ENCODE assay signal across 29 cellular contexts in genomic region chr12:2137707-2138106, GRCh38.
DNase-seq lines count a peak whose midpoint lies in the region; ATAC-seq and TF ChIP-seq lines count a peak whose summit lies in the region.
"Had no signal": no experiment of that assay in that cellular context is flagged by ENCODE, and none has a peak within 500 bp of the region (broad histone marks: within the 10 kb centered on the region; RNA-seq: fewer than 3 reads in every experiment).

No MANE protein-coding gene starts in this region.

- no peak for TF ChIP-seq CTCF in cardiac muscle cell (IDR thresholded peaks at IDR 0.05; ENCODE audit: low read depth, low read length)
- TF ChIP-seq CTCF in thoracic aorta (IDR thresholded peaks at IDR 0.05), result peak; percentile 7
- TF ChIP-seq CTCF in CD14-positive monocyte (IDR thresholded peaks at IDR 0.05), result no peak

- H3K36me3 Mint-ChIP-seq in CD14-positive monocyte, result no peaks in the 10 kb centered on the region
- no peaks in the 10 kb centered on the region for H3K36me3 Mint-ChIP-seq in activated CD4-positive, alpha-beta memory T cell treated with anti-CD3 and anti-CD28 coated beads for 36 hours
- H3K36me3 Mint-ChIP-seq: CD8-positive, alpha-beta memory T cell; immature natural killer cell; naive thymus-derived CD4-positive, alpha-beta T cell had no signal

- no peak overlapping the region for H3K23ac ChIP-seq in mesenchymal stem cell (ENCODE audit: low read length in 2 of 2)

- peak overlapping the region; percentile 5 for H3K9ac ChIP-seq in adipocyte (ENCODE audit: low read length)
- H3K9ac ChIP-seq in mesenchymal stem cell (ENCODE audit: low read length), result peak overlapping the region; percentile 1

- 95% methylated on average over 10 of the region's 10 CpGs for WGBS in mesenchymal stem cell

- no peak for ATAC-seq in thoracic aorta (ENCODE audit: insufficient number of reproducible peaks, low FRiP score, low read depth)
- no peak for ATAC-seq in HG02798 (IDR thresholded peaks at IDR 0.05; ENCODE audit: poor library complexity, unreplicated experiment)
- ATAC-seq: activated CD4-positive, CD25-positive, alpha-beta regulatory T cell treated with anti-CD3 and anti-CD28 coated beads, Interleukin-2, amount 50 U/mL, for 24 hours; activated naive CD8-positive, alpha-beta T cell treated with anti-CD3 and anti-CD28 coated beads, Interleukin-2, amount 50 U/mL, for 24 hours; body of pancreas; naive thymus-derived CD4-positive, alpha-beta T cell; SK-N-SH treated with all-trans-retinoic acid at 6 μM for 48 hours; T-helper 17 cell had no signal

- H3K14ac ChIP-seq in mesenchymal stem cell (ENCODE audit: low read length in 2 of 2), result no peak overlapping the region

- H2BK12ac ChIP-seq in mesenchymal stem cell (ENCODE audit: low read length in 2 of 2), result no peak overlapping the region

- H3K9me3 Mint-ChIP-seq in CD14-positive monocyte, result peaks cover 0 to 3% (median 2%) of the 10 kb centered on the region in 7 donors
- H3K9me3 Mint-ChIP-seq in activated CD4-positive, alpha-beta memory T cell treated with anti-CD3 and anti-CD28 coated beads for 36 hours, result no peaks in the 10 kb centered on the region
- H3K9me3 Mint-ChIP-seq: activated naive CD8-positive, alpha-beta T cell treated with anti-CD3 and anti-CD28 coated beads, Interleukin-2, amount 50 U/mL, for 24 hours; CD8-positive, alpha-beta memory T cell had no signal

- no peak overlapping the region for H3K27ac Mint-ChIP-seq in CD14-positive monocyte
- H3K27ac Mint-ChIP-seq in activated CD4-positive, alpha-beta memory T cell treated with anti-CD3 and anti-CD28 coated beads for 36 hours, result no peak overlapping the region
- H3K27ac Mint-ChIP-seq: activated naive CD8-positive, alpha-beta T cell treated with anti-CD3 and anti-CD28 coated beads, Interleukin-2, amount 50 U/mL, for 24 hours; B cell; CD8-positive, alpha-beta memory T cell; immature natural killer cell; naive thymus-derived CD4-positive, alpha-beta T cell; T-helper 17 cell had no signal

- no peak for DNase-seq in adipocyte (ENCODE audit: low read depth)
- no peak for DNase-seq in cardiac muscle cell (ENCODE audit: low read depth in 1 of 2, low spot score in 1 of 2)
- DNase-seq in mesenchymal stem cell, result no peak
- no peak for DNase-seq in thoracic aorta (ENCODE audit: low spot score)
- no peak for DNase-seq in stimulated activated CD4-positive, alpha-beta T cell treated with anti-CD3 and anti-CD28 coated beads, Interleukin-4, amount 100 ng/mL, for 4 hours
- no peak for DNase-seq in CD14-positive monocyte (ENCODE audit: low spot score)
- no peak for DNase-seq in activated CD4-positive, alpha-beta memory T cell treated with anti-CD3 and anti-CD28 coated beads for 36 hours
- DNase-seq: activated CD4-positive, alpha-beta T cell treated with anti-CD3 and anti-CD28 coated beads, Interleukin-2, amount 50 U/mL, for 4 hours; activated naive CD4-positive, alpha-beta T cell; activated naive CD8-positive, alpha-beta T cell treated with anti-CD3 and anti-CD28 coated beads, Interleukin-2, amount 50 U/mL, for 24 hours; activated T-cell treated with anti-CD3 and anti-CD28 coated beads, Interleukin-2, amount 50 U/mL, for 48 hours; body of pancreas; CD8-positive, alpha-beta memory T cell; cerebellar nuclear complex; immature natural killer cell; Kasumi-1; naive thymus-derived CD4-positive, alpha-beta T cell; NCI-H1417; NCI-H2029 treated with DMSO at 0.1 percent for 48 hours; NCI-H524 treated with DMSO at 0.1 percent for 48 hours; OCI-M1; stimulated activated naive CD4-positive, alpha-beta T cell; T-helper 17 cell had no signal

- H4K8ac ChIP-seq in mesenchymal stem cell (ENCODE audit: low read length), result no peak overlapping the region

- H3K36me3 ChIP-seq in adipocyte (ENCODE audit: control insufficient read depth, insufficient read depth, low read length, severe bottlenecking), result no peaks in the 10 kb centered on the region
- no peaks in the 10 kb centered on the region for H3K36me3 ChIP-seq in cardiac muscle cell
- peaks cover 0 to 18% of the 10 kb centered on the region in 2 experiments for H3K36me3 ChIP-seq in mesenchymal stem cell (ENCODE audit: control insufficient read depth in 1 of 2, insufficient read depth in 2 of 2, low read depth in 1 of 2, low read length in 2 of 2)
- no peaks in the 10 kb centered on the region for H3K36me3 ChIP-seq in thoracic aorta
- H3K36me3 ChIP-seq: prostate gland, vagina had no signal

- intact Hi-C loops in CD14-positive monocyte (cut with micrococcal nuclease), result no loop called here
- intact Hi-C loops in activated CD4-positive, alpha-beta memory T cell treated with anti-CD3 and anti-CD28 coated beads for 36 hours (cut with micrococcal nuclease), result no loop called here

- no peak overlapping the region for H3K18ac ChIP-seq in mesenchymal stem cell (ENCODE audit: low read depth in 1 of 2, low read length in 2 of 2)

- no peak overlapping the region for H3K4me3 Mint-ChIP-seq in CD14-positive monocyte
- no peak overlapping the region for H3K4me3 Mint-ChIP-seq in activated CD4-positive, alpha-beta memory T cell treated with anti-CD3 and anti-CD28 coated beads for 36 hours
- H3K4me3 Mint-ChIP-seq: activated naive CD8-positive, alpha-beta T cell treated with anti-CD3 and anti-CD28 coated beads, Interleukin-2, amount 50 U/mL, for 24 hours; B cell; CD8-positive, alpha-beta memory T cell; immature natural killer cell; naive thymus-derived CD4-positive, alpha-beta T cell; T-helper 17 cell had no signal

- H3K4me2 ChIP-seq in mesenchymal stem cell (ENCODE audit: low read length, poor library complexity, severe bottlenecking), result no peak overlapping the region

- no peak overlapping the region for H2BK5ac ChIP-seq in mesenchymal stem cell (ENCODE audit: low read depth, low read length, poor library complexity, severe bottlenecking)

- H3K9me3 ChIP-seq in adipocyte (ENCODE audit: control insufficient read depth, low read length) (no peaks in the 10 kb centered on the region), cardiac muscle cell (ENCODE audit: low read depth) (no peaks in the 10 kb centered on the region), mesenchymal stem cell (ENCODE audit: control insufficient read depth, low read length) (no peaks in the 10 kb centered on the region), thoracic aorta (no peaks in the 10 kb centered on the region)
- H3K9me3 ChIP-seq: body of pancreas, prostate gland, vagina had no signal

- H2AK5ac ChIP-seq in mesenchymal stem cell (ENCODE audit: low read length, severe bottlenecking), result no peak overlapping the region

- peak overlapping the region; percentile 48 for H3K27ac ChIP-seq in cardiac muscle cell
- H3K27ac ChIP-seq in mesenchymal stem cell (ENCODE audit: low read length, poor library complexity, severe bottlenecking), result no peak overlapping the region
- H3K27ac ChIP-seq in thoracic aorta, result peak overlapping the region; percentile 60 to 71
- H3K27ac ChIP-seq: body of pancreas, prostate gland, vagina had no signal

- H3K4me3 ChIP-seq in adipocyte (ENCODE audit: low read length) (no peak overlapping the region), cardiac muscle cell (no peak overlapping the region), mesenchymal stem cell (ENCODE audit: insufficient read depth in 1 of 2, low read depth in 1 of 2, low read length in 2 of 2) (no peak overlapping the region), thoracic aorta (no peak overlapping the region)
- H3K4me3 ChIP-seq: body of pancreas, prostate gland, vagina had no signal

- H2AFZ ChIP-seq in mesenchymal stem cell (ENCODE audit: low read depth, low read length), result no peak overlapping the region

- H3K4me1 ChIP-seq in adipocyte (ENCODE audit: control insufficient read depth, insufficient read depth, low read length), result peaks cover 8% of the 10 kb centered on the region
- H3K4me1 ChIP-seq in cardiac muscle cell (ENCODE audit: low read depth), result no peaks in the 10 kb centered on the region
- H3K4me1 ChIP-seq in mesenchymal stem cell (ENCODE audit: control insufficient read depth, insufficient read depth, low read depth, low read length), result peaks cover 7% of the 10 kb centered on the region
- peaks cover 24 to 59% of the 10 kb centered on the region in 2 donors for H3K4me1 ChIP-seq in thoracic aorta (ENCODE audit: control insufficient read depth in 1 of 2, low read depth in 2 of 2)
- H3K4me1 ChIP-seq: body of pancreas, prostate gland, vagina had no signal

- H4K91ac ChIP-seq in mesenchymal stem cell (ENCODE audit: low read length), result no peak overlapping the region

- H3K4ac ChIP-seq in mesenchymal stem cell (ENCODE audit: low read depth in 1 of 2, low read length in 2 of 2), result no peak overlapping the region

- H2BK15ac ChIP-seq in mesenchymal stem cell (ENCODE audit: low read depth, poor library complexity, severe bottlenecking), result no peak overlapping the region

- POLR2A ChIA-PET in activated CD4-positive, alpha-beta memory T cell treated with anti-CD3 and anti-CD28 coated beads for 36 hours (lab: Charles Lee), result no interaction called here

- H3K27me3 ChIP-seq in adipocyte (replicated peaks; ENCODE audit: control insufficient read depth, insufficient read depth, low read length) (no peaks in the 10 kb centered on the region), cardiac muscle cell (no peaks in the 10 kb centered on the region), mesenchymal stem cell (ENCODE audit: control insufficient read depth in 1 of 2, insufficient read depth in 1 of 2, low read length in 2 of 2) (no peaks in the 10 kb centered on the region), thoracic aorta (replicated peaks; ENCODE audit: insufficient read depth) (no peaks in the 10 kb centered on the region)
- H3K27me3 ChIP-seq: body of pancreas, vagina had no signal

- H2BK120ac ChIP-seq in mesenchymal stem cell (ENCODE audit: low read depth, low read length), result no peak overlapping the region

- no peaks in the 10 kb centered on the region for H3K4me1 Mint-ChIP-seq in CD14-positive monocyte
- H3K4me1 Mint-ChIP-seq in activated CD4-positive, alpha-beta memory T cell treated with anti-CD3 and anti-CD28 coated beads for 36 hours (ENCODE audit: low read depth), result no peaks in the 10 kb centered on the region
- H3K4me1 Mint-ChIP-seq: activated naive CD8-positive, alpha-beta T cell treated with anti-CD3 and anti-CD28 coated beads, Interleukin-2, amount 50 U/mL, for 24 hours; B cell; CD8-positive, alpha-beta memory T cell; immature natural killer cell; naive thymus-derived CD4-positive, alpha-beta T cell had no signal

- CTCF ChIA-PET in activated CD4-positive, alpha-beta memory T cell treated with anti-CD3 and anti-CD28 coated beads for 36 hours (lab: Charles Lee), result no interaction called here

- no peaks in the 10 kb centered on the region for H3K79me1 ChIP-seq in mesenchymal stem cell (replicated peaks; ENCODE audit: low read length, poor library complexity, severe bottlenecking)

- no peaks in the 10 kb centered on the region for H3K27me3 Mint-ChIP-seq in CD14-positive monocyte (ENCODE audit: low read depth in 3 of 3)
- peaks cover 9% of the 10 kb centered on the region for H3K27me3 Mint-ChIP-seq in activated CD4-positive, alpha-beta memory T cell treated with anti-CD3 and anti-CD28 coated beads for 36 hours
- H3K27me3 Mint-ChIP-seq: B cell had no signal
